Comparison of ENCODE assay signal across 8 cellular contexts in the genomic region with DNA sequence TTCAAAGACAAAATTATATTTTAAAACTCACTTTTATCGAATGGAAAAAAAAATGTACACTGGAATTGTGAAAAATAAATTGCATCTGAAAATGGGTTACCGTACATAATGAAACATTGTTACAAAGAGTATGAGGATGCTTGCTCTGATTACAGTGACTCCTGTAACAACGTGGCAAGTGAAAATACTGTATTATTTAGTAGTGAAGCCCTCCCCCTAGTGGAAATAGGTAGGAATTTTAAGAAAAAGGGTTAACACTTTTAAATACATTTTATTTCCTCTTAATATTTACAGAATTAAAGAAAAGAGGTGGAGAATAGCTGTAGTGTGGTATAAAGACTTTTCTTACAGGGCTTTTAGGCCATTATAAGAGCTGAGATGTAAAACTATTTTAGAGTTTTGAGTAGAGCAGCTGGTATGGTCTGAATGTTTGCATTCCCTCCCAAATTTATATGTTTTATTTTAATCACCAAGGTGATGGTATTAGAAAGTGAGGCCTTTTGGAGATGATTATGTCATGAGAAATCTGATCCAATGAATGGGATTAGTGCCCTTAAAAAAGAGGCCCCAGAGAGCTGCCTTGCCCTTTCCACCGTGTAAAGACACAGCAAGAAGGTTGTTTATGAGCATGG. TPM values are rescaled to one million over a fixed set of nuclear protein-coding genes. Genes with fewer than 3 reads are reported as not detected.
DNase-seq lines count a peak whose midpoint lies in the region; ATAC-seq and TF ChIP-seq lines count a peak whose summit lies in the region.

No MANE protein-coding gene starts in this region.

- no peak overlapping the region for H3K4me2 ChIP-seq in parathyroid adenoma (ENCODE audit: low read length)

- H3K4me3 Mint-ChIP-seq in T-helper 17 cell, result no peak overlapping the region

- H3K4me1 Mint-ChIP-seq in T-helper 17 cell, result peaks cover 3% of the 10 kb centered on the region

- H3K9ac ChIP-seq in parathyroid adenoma, result no peak overlapping the region

- no peaks in the 10 kb centered on the region for H3K9me3 ChIP-seq in T-helper 17 cell (ENCODE audit: control insufficient read depth, low read length, poor library complexity, severe bottlenecking)
- H3K9me3 ChIP-seq in parathyroid adenoma (ENCODE audit: control insufficient read depth, low read length), result no peaks in the 10 kb centered on the region

- peaks cover 2% of the 10 kb centered on the region for H3K36me3 Mint-ChIP-seq in T-helper 17 cell (ENCODE audit: low read depth)

- H3K27me3 ChIP-seq in parathyroid adenoma (ENCODE audit: control insufficient read depth, insufficient read depth, low read length), result no peaks in the 10 kb centered on the region

- H3K4me3 ChIP-seq in fibroblast of villous mesenchyme (ENCODE audit: low read depth, low read length), result no peak overlapping the region
- H3K4me3 ChIP-seq in parathyroid adenoma (ENCODE audit: low read depth, low read length), result no peak overlapping the region

- no peak overlapping the region for H2AFZ ChIP-seq in parathyroid adenoma

- peaks cover 9% of the 10 kb centered on the region for H3K27me3 Mint-ChIP-seq in T-helper 17 cell

- peak; percentile 61 for ATAC-seq in GM21526 (IDR thresholded peaks at IDR 0.05; ENCODE audit: low FRiP score, unreplicated experiment)
- peak; percentile 87 for ATAC-seq in T-helper 17 cell
- ATAC-seq in GM18517 (IDR thresholded peaks at IDR 0.05; ENCODE audit: unreplicated experiment), result no peak

- no peaks in the 10 kb centered on the region for H3K4me1 ChIP-seq in parathyroid adenoma

- no peak overlapping the region for H3K27ac Mint-ChIP-seq in T-helper 17 cell

- H3K79me2 ChIP-seq in parathyroid adenoma, result no peaks in the 10 kb centered on the region

- no peak overlapping the region for H3K27ac ChIP-seq in parathyroid adenoma

- H3K36me3 ChIP-seq in parathyroid adenoma (ENCODE audit: control insufficient read depth, insufficient read depth, low read length), result no peaks in the 10 kb centered on the region

- DNase-seq in DMS153 treated with DMSO at 0.1 percent for 48 hours (lab: John Stamatoyannopoulos, UW; ENCODE audit: unreplicated experiment) (peak; percentile 62), NCI-H1092 treated with DMSO at 0.1 percent for 48 hours (lab: John Stamatoyannopoulos, UW) (peak; percentile 76), T-helper 17 cell (no peak), fibroblast of villous mesenchyme (ENCODE audit: low read depth) (peak; percentile 69)
- DNase-seq in stimulated activated CD4-positive, alpha-beta T cell treated with anti-CD3 and anti-CD28 coated beads, Interleukin-4, amount 100 ng/mL, for 4 hours, result no peak

- TF ChIP-seq CTCF in fibroblast of villous mesenchyme (IDR thresholded peaks at IDR 0.05; ENCODE audit: insufficient read depth, low read depth, low read length) (peak; percentile 57), parathyroid adenoma (IDR thresholded peaks at IDR 0.05) (peak; percentile 56)

RNA-seq across cellular contexts. Expression of a gene that starts 25.2 kb away (rescaled TPM):
- total RNA-seq in T-helper 17 cell (10 to 100 TPM; 55.5 to 79.1 TPM), fibroblast of villous mesenchyme (15.1 and 22.2 TPM in 2 replicates)

RNA-seq across cellular contexts. Expression of a gene that starts 25.9 kb away (rescaled TPM):
- total RNA-seq in T-helper 17 cell (10 to 100 TPM; 61.5 to 67.1 TPM), fibroblast of villous mesenchyme (30.9 and 48.4 TPM in 2 replicates)

Comparison
In these comparisons a context has a peak if more than half of its experiments do, and no peak if none do; other contexts are left out.
1. DNase-seq: peak in DMS153 treated with DMSO at 0.1 percent for 48 hours (single experiment), NCI-H1092 treated with DMSO at 0.1 percent for 48 hours (single experiment) and fibroblast of villous mesenchyme (single experiment); none in T-helper 17 cell (0 of 3) and stimulated activated CD4-positive, alpha-beta T cell treated with anti-CD3 and anti-CD28 coated beads, Interleukin-4, amount 100 ng/mL, for 4 hours (0 of 2).